In the genomic region with DNA sequence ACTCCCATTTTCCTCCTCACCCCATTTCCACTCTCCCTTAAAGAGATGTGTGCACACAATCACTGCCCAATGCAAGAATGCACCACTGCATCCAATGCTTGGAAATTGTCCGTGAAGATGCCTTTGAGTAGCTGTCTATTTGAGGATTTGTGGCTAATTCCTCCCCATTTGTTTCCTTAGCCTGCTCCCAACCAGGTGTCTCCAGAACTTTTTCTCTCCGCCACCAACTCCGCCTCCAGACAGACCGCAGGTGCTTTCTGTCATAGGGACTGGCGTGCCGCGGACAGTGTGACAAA, we compare ENCODE assay signal across 8 cellular contexts. TPM values are rescaled to one million over a fixed set of nuclear protein-coding genes. Genes with fewer than 3 reads are reported as not detected.
DNase-seq lines count a peak whose midpoint lies in the region; ATAC-seq and TF ChIP-seq lines count a peak whose summit lies in the region.

No MANE protein-coding gene starts in this region.

- TF ChIP-seq CTCF in chondrocyte (IDR thresholded peaks at IDR 0.05) (no peak), GM20000 (IDR thresholded peaks at IDR 0.05; ENCODE audit: extremely low read depth, missing control alignments) (no peak)

- peak overlapping the region; percentile 95 for H3K27ac Mint-ChIP-seq in activated T-cell treated with anti-CD3 and anti-CD28 coated beads, Interleukin-2, amount 50 U/mL, for 72 hours
- H3K27ac Mint-ChIP-seq in chondrocyte (ENCODE audit: unreplicated experiment) = peak overlapping the region; percentile 97
- peak overlapping the region; percentile 90 to 95 for H3K27ac Mint-ChIP-seq in natural killer cell treated with Interleukin-12 subunit alpha and Interleukin-12 subunit beta and Interleukin-15 and Interleukin-18, amount 100 ng/mL, for 72 hours

- no peaks in the 10 kb centered on the region for H3K27me3 Mint-ChIP-seq in activated T-cell treated with anti-CD3 and anti-CD28 coated beads, Interleukin-2, amount 50 U/mL, for 72 hours (ENCODE audit: low read depth)
- no peaks in the 10 kb centered on the region for H3K27me3 Mint-ChIP-seq in chondrocyte (ENCODE audit: low read depth)
- no peaks in the 10 kb centered on the region for H3K27me3 Mint-ChIP-seq in natural killer cell treated with Interleukin-12 subunit alpha and Interleukin-12 subunit beta and Interleukin-15 and Interleukin-18, amount 100 ng/mL, for 72 hours

- DNase-seq in activated T-cell treated with anti-CD3 and anti-CD28 coated beads, Interleukin-2, amount 50 U/mL, for 72 hours = no peak
- DNase-seq in activated T-cell treated with anti-CD3 and anti-CD28 coated beads, Interleukin-2, amount 50 U/mL, for 48 hours = no peak
- peak; percentile 7 for DNase-seq in HT1080 (ENCODE audit: low read depth)
- DNase-seq in chondrocyte (ENCODE audit: low spot score) = no peak
- no peak for DNase-seq in natural killer cell treated with Interleukin-12 subunit alpha and Interleukin-12 subunit beta and Interleukin-15 and Interleukin-18, amount 100 ng/mL, for 72 hours (ENCODE audit: low spot score)
- DNase-seq in iPS-NIHi7 (ENCODE audit: extremely low spot score) = no peak
- no peak for DNase-seq in GM20000 (ENCODE audit: low spot score)

- peaks cover 9 to 10% of the 10 kb centered on the region in 2 donors for H3K36me3 Mint-ChIP-seq in activated T-cell treated with anti-CD3 and anti-CD28 coated beads, Interleukin-2, amount 50 U/mL, for 72 hours (ENCODE audit: insufficient read depth in 2 of 2)
- H3K36me3 Mint-ChIP-seq in chondrocyte (ENCODE audit: low read depth) = no peaks in the 10 kb centered on the region
- peaks cover 15% of the 10 kb centered on the region for H3K36me3 Mint-ChIP-seq in natural killer cell treated with Interleukin-12 subunit alpha and Interleukin-12 subunit beta and Interleukin-15 and Interleukin-18, amount 100 ng/mL, for 72 hours

- peak in 1 of 2 donors; percentile 24 for ATAC-seq in activated T-cell treated with anti-CD3 and anti-CD28 coated beads, Interleukin-2, amount 50 U/mL, for 72 hours (replicated peaks in 1 of 2)
- ATAC-seq in natural killer cell treated with Interleukin-12 subunit alpha and Interleukin-12 subunit beta and Interleukin-15 and Interleukin-18, amount 100 ng/mL, for 72 hours = peak in 1 of 2 donors; percentile 16
- ATAC-seq in HG03460 (IDR thresholded peaks at IDR 0.05; ENCODE audit: unreplicated experiment) = no peak

- peaks cover 0 to 5% of the 10 kb centered on the region in 2 donors for H3K9me3 Mint-ChIP-seq in activated T-cell treated with anti-CD3 and anti-CD28 coated beads, Interleukin-2, amount 50 U/mL, for 72 hours
- H3K9me3 Mint-ChIP-seq in chondrocyte (ENCODE audit: low read depth) = peaks cover 5% of the 10 kb centered on the region
- peaks cover 3% of the 10 kb centered on the region for H3K9me3 Mint-ChIP-seq in natural killer cell treated with Interleukin-12 subunit alpha and Interleukin-12 subunit beta and Interleukin-15 and Interleukin-18, amount 100 ng/mL, for 72 hours

- H3K4me1 Mint-ChIP-seq in activated T-cell treated with anti-CD3 and anti-CD28 coated beads, Interleukin-2, amount 50 U/mL, for 72 hours (ENCODE audit: low read depth) = peaks cover 79% of the 10 kb centered on the region
- H3K4me1 Mint-ChIP-seq in chondrocyte (ENCODE audit: low read depth) = peaks cover 61% of the 10 kb centered on the region
- H3K4me1 Mint-ChIP-seq in natural killer cell treated with Interleukin-12 subunit alpha and Interleukin-12 subunit beta and Interleukin-15 and Interleukin-18, amount 100 ng/mL, for 72 hours (ENCODE audit: low read depth in 2 of 2) = peaks cover 63 to 77% of the 10 kb centered on the region in 2 donors

- peak overlapping the region; percentile 89 to 98 for H3K4me3 Mint-ChIP-seq in activated T-cell treated with anti-CD3 and anti-CD28 coated beads, Interleukin-2, amount 50 U/mL, for 72 hours
- peak overlapping the region; percentile 99 for H3K4me3 Mint-ChIP-seq in chondrocyte (ENCODE audit: unreplicated experiment)
- H3K4me3 Mint-ChIP-seq in natural killer cell treated with Interleukin-12 subunit alpha and Interleukin-12 subunit beta and Interleukin-15 and Interleukin-18, amount 100 ng/mL, for 72 hours = peak overlapping the region; percentile 98

RNA-seq across cellular contexts. Expression of a gene that starts 0.5 kb away (rescaled TPM):
- total RNA-seq in activated T-cell treated with anti-CD3 and anti-CD28 coated beads, Interleukin-2, amount 50 U/mL, for 72 hours = 10 to 100 TPM; 56.8 to 77.2 TPM
- 69.5 and 80.5 TPM in 2 replicates for total RNA-seq in HT1080 (2014; rRNA removed; shearing (Covaris generic))
- 59.8 and 71.6 TPM in 2 replicates for polyA plus RNA-seq in HT1080 (2015; cell fraction: cytosol; rRNA removed)
- polyA plus RNA-seq in HT1080 (2015; cell fraction: nucleus; rRNA removed) = 170 and 177 TPM in 2 replicates
- 122 to 147 TPM (median 125 TPM) in 3 replicates for total RNA-seq in chondrocyte
- total RNA-seq in natural killer cell treated with Interleukin-12 subunit alpha and Interleukin-12 subunit beta and Interleukin-15 and Interleukin-18, amount 100 ng/mL, for 72 hours = 10 to 100 TPM; 61.6 to 81.6 TPM
